18 cellular contexts compared by ENCODE assay signal in the genomic region with DNA sequence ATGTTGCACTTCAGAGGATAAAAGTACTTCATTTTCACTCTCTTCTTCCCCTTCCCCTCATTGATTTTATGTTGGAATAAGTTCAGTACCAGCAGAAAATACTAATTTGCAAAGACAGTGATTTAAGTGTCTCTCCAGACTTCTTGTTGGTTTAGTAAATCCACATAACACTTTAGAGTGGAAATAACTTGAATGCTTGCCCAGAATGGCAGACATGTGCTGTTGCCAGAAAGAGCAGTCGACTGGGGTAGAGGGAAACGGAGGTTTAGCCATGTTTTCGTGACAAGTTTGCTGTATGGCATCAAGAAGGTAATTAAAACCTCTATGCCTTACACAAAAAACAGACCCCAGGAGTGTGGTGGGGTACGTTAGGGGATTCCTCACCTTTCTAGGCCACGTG.
DNase-seq lines count a peak whose midpoint lies in the region; ATAC-seq and TF ChIP-seq lines count a peak whose summit lies in the region.
"Had no signal": no experiment of that assay in that cellular context is flagged by ENCODE, and none has a peak within 500 bp of the region (broad histone marks: within the 10 kb centered on the region; RNA-seq: fewer than 3 reads in every experiment).

No MANE protein-coding gene starts in this region.

- peaks cover 47% of the 10 kb centered on the region for H3K4me1 ChIP-seq in OCI-LY1 (ENCODE audit: insufficient read depth, low read length, severe bottlenecking)
- H3K4me1 ChIP-seq in upper lobe of right lung = peaks cover 9% of the 10 kb centered on the region
- H3K4me1 ChIP-seq: ascending aorta, heart left ventricle, neural progenitor cell, suprapubic skin had no signal

- H3K27ac ChIP-seq in OCI-LY1 (ENCODE audit: low read depth, low read length, poor library complexity, severe bottlenecking) (peak overlapping the region; percentile 14), upper lobe of right lung (no peak overlapping the region)
- H3K27ac ChIP-seq: ascending aorta, epithelial cell of prostate, heart left ventricle, neural progenitor cell, suprapubic skin had no signal

- H2AFZ ChIP-seq in OCI-LY1 (ENCODE audit: low read length) = no peak overlapping the region
- H2AFZ ChIP-seq: neural progenitor cell had no signal

- H3K9me2 ChIP-seq in OCI-LY1 (ENCODE audit: low read depth, low read length) = no peaks in the 10 kb centered on the region

- H3F3A ChIP-seq in OCI-LY1 (ENCODE audit: insufficient read depth, low read length) = no peaks in the 10 kb centered on the region

- H3K4me2 ChIP-seq in OCI-LY1 (ENCODE audit: low read length) = no peak overlapping the region; the same call in 1 of the 2 replicates
- H3K4me2 ChIP-seq: neural progenitor cell had no signal

- TF ChIP-seq CTCF in OCI-LY1 (IDR thresholded peaks at IDR 0.05; ENCODE audit: low read length) (no peak), fibroblast of the aortic adventitia (IDR thresholded peaks at IDR 0.05; ENCODE audit: insufficient read depth, low read length) (no peak), upper lobe of right lung (IDR thresholded peaks at IDR 0.05) (no peak)

- DNase-seq in Right ventricle myocardium superior = no peak
- DNase-seq in Right ventricle myocardium inferior (ENCODE audit: missing footprints) = no peak
- peak; percentile 37 for DNase-seq in fibroblast of the aortic adventitia (ENCODE audit: low read depth)
- DNase-seq in upper lobe of right lung = no peak
- DNase-seq in putamen (ENCODE audit: low spot score) = no peak
- no peak for DNase-seq in NCI-H82 treated with DMSO at 0.1 percent for 48 hours (lab: John Stamatoyannopoulos, UW; ENCODE audit: unreplicated experiment)
- DNase-seq in NCI-H526 treated with DMSO at 0.1 percent for 48 hours (lab: John Stamatoyannopoulos, UW) = no peak
- DNase-seq: activated gamma-delta T cell, heart left ventricle, PC-3, right cardiac atrium had no signal

- H3K36me3 ChIP-seq in OCI-LY1 (ENCODE audit: insufficient read depth, low read length) (no peaks in the 10 kb centered on the region; the same call in 1 of the 2 replicates), upper lobe of right lung (no peaks in the 10 kb centered on the region)
- H3K36me3 ChIP-seq: ascending aorta, heart left ventricle, neural progenitor cell, suprapubic skin had no signal

- no peak overlapping the region for H3K9ac ChIP-seq in OCI-LY1 (ENCODE audit: low read length)
- H3K9ac ChIP-seq: neural progenitor cell had no signal

- H3K27me3 ChIP-seq in OCI-LY1 (ENCODE audit: insufficient read depth, low read length) (no peaks in the 10 kb centered on the region), upper lobe of right lung (no peaks in the 10 kb centered on the region)
- H3K27me3 ChIP-seq: ascending aorta, heart left ventricle, neural progenitor cell, suprapubic skin had no signal

- no peaks in the 10 kb centered on the region for H3K79me2 ChIP-seq in OCI-LY1 (ENCODE audit: insufficient read depth, low read length)

- intact Hi-C loops in Right ventricle myocardium superior (cut with DNase I) = no loop called here
- intact Hi-C loops in Right ventricle myocardium inferior (cut with DNase I) = no loop called here
- intact Hi-C loops in upper lobe of right lung (cut with DNase I) = no loop called here

- H3K4me3 ChIP-seq in OCI-LY1 (ENCODE audit: low read depth, low read length, poor library complexity, severe bottlenecking) (no peak overlapping the region), fibroblast of the aortic adventitia (ENCODE audit: low read depth, low read length) (no peak overlapping the region), upper lobe of right lung (no peak overlapping the region)
- H3K4me3 ChIP-seq: ascending aorta, heart left ventricle, K562, neural progenitor cell, suprapubic skin had no signal

- H4K20me1 ChIP-seq in OCI-LY1 (ENCODE audit: insufficient read depth, low read length) = no peaks in the 10 kb centered on the region

- H3K9me3 ChIP-seq in OCI-LY1 (ENCODE audit: low read length) (0 out of 2 replicates have a peak, but pooled peaks cover 4% of the 10 kb centered on the region), upper lobe of right lung (no peaks in the 10 kb centered on the region)
- H3K9me3 ChIP-seq: ascending aorta, suprapubic skin had no signal

- ATAC-seq in Right ventricle myocardium superior (ENCODE audit: poor library complexity) (peak; percentile 52), Right ventricle myocardium inferior (no peak), upper lobe of right lung (peak; percentile 70)
- ATAC-seq: K562, PC-3, SK-N-SH treated with all-trans-retinoic acid at 6 μM for 48 hours had no signal
